Comparison of ENCODE assay signal across 13 cellular contexts in the genomic region with DNA sequence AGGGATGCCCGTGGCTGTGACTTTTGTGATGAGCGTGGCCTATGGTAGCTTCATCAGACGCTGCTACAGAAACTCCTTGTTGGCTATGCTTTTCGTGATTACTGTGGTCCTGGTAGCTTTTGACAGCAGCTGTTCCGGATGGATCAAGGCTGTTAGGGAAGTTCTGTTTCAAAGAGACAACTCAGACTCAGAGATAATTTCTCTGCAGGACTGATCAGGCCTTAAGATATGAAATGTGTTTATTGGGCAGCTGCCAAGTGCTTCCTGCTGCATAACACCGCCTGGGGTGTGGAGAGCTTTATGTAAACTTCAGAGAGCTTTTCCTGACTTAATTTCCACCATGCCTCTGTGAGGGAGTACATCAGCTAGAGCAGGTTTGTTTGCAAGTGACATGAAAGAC.
DNase-seq lines count a peak whose midpoint lies in the region; ATAC-seq lines count a peak whose summit lies in the region.
"Had no signal": no experiment of that assay in that cellular context is flagged by ENCODE, and none has a peak within 500 bp of the region (broad histone marks: within the 10 kb centered on the region; RNA-seq: fewer than 3 reads in every experiment).

No MANE protein-coding gene starts in this region.

- H3K27me3 ChIP-seq in BLaER1 treated with 17β-estradiol and CSF1 and Interleukin-3, amounts not matched to agents 10 nM and 100 nM: no peaks in the 10 kb centered on the region
- H3K27me3 ChIP-seq: foreskin keratinocyte had no signal

- peaks cover 8 to 58% (median 39%) of the 10 kb centered on the region in 10 experiments; a peak in 19 of 20 replicates for H3K4me1 ChIP-seq in BLaER1 treated with 17β-estradiol and CSF1 and Interleukin-3, amounts not matched to agents 10 nM and 100 nM
- H3K4me1 ChIP-seq: foreskin keratinocyte had no signal

- peaks cover 0 to 10% (median 4%) of the 10 kb centered on the region in 11 experiments; a peak in 5 of 22 replicates for H3K9me3 ChIP-seq in BLaER1 treated with 17β-estradiol and CSF1 and Interleukin-3, amounts not matched to agents 10 nM and 100 nM (replicated peaks in 1 of 11)

- no peak overlapping the region; a peak in 1 of 22 replicates for H3K9ac ChIP-seq in BLaER1 treated with 17β-estradiol and CSF1 and Interleukin-3, amounts not matched to agents 10 nM and 100 nM

- H3K4me2 ChIP-seq in BLaER1 treated with 17β-estradiol and CSF1 and Interleukin-3, amounts not matched to agents 10 nM and 100 nM: peak overlapping the region in 9 of 11 experiments; percentile 7 to 87 (median 80); a peak in 15 of 22 replicates

- H3K36me3 ChIP-seq in BLaER1 treated with 17β-estradiol and CSF1 and Interleukin-3, amounts not matched to agents 10 nM and 100 nM: no peaks in the 10 kb centered on the region

- no peak for ATAC-seq in GM19395 (IDR thresholded peaks at IDR 0.05; ENCODE audit: unreplicated experiment)
- ATAC-seq: foreskin keratinocyte; stimulated activated naive CD8-positive, alpha-beta T cell treated with anti-CD3 and anti-CD28 coated beads, Interleukin-15, Interleukin-2, amounts not matched to agents 100 U/mL and 50 U/mL, for 24 hours had no signal

- no peak overlapping the region for H3K27ac ChIP-seq in BLaER1 treated with 17β-estradiol and CSF1 and Interleukin-3, amounts not matched to agents 10 nM and 100 nM
- H3K27ac ChIP-seq: foreskin keratinocyte had no signal

- no peak overlapping the region for H3K4me3 ChIP-seq in BLaER1 treated with 17β-estradiol and CSF1 and Interleukin-3, amounts not matched to agents 10 nM and 100 nM

- peak; percentile 74 for DNase-seq in HS-27A (ENCODE audit: low read depth)
- peak; percentile 10 for DNase-seq in SK-N-DZ (ENCODE audit: low spot score)
- DNase-seq in glomerular endothelial cell (ENCODE audit: extremely low read depth, low read depth, low spot score): peak; percentile 68
- no peak for DNase-seq in GM03348 (ENCODE audit: low spot score)
- no peak for DNase-seq in stimulated activated CD4-positive, alpha-beta T cell treated with anti-CD3 and anti-CD28 coated beads, Interleukin-1b, Interleukin-23, amount 100 ng/mL, for 48 hours
- no peak for DNase-seq in hypothalamus (lab: John Stamatoyannopoulos, UW)
- DNase-seq: CD4-positive, alpha-beta memory T cell; NCI-H1436; stimulated activated CD4-positive, alpha-beta T cell treated with anti-CD3 and anti-CD28 coated beads, Interleukin-12 subunit alpha, Interleukin-12 subunit beta, amount 100 ng/mL, for 4 hours; stimulated activated naive CD8-positive, alpha-beta T cell treated with anti-CD3 and anti-CD28 coated beads, Interleukin-15, Interleukin-2, amounts not matched to agents 100 U/mL and 50 U/mL, for 24 hours had no signal

- no peaks in the 10 kb centered on the region for H4K20me1 ChIP-seq in BLaER1 treated with 17β-estradiol and CSF1 and Interleukin-3, amounts not matched to agents 10 nM and 100 nM

Comparison
In these comparisons a context has a peak if more than half of its experiments do, and no peak if none do; other contexts are left out.
1. DNase-seq: peak in HS-27A (single experiment), SK-N-DZ (single experiment) and glomerular endothelial cell (single experiment); none in GM03348 (single experiment), stimulated activated CD4-positive, alpha-beta T cell treated with anti-CD3 and anti-CD28 coated beads, Interleukin-1b, Interleukin-23, amount 100 ng/mL, for 48 hours (single experiment) and hypothalamus (0 of 51).